ENCODE assay signal across 2 cellular contexts in the genomic region with DNA sequence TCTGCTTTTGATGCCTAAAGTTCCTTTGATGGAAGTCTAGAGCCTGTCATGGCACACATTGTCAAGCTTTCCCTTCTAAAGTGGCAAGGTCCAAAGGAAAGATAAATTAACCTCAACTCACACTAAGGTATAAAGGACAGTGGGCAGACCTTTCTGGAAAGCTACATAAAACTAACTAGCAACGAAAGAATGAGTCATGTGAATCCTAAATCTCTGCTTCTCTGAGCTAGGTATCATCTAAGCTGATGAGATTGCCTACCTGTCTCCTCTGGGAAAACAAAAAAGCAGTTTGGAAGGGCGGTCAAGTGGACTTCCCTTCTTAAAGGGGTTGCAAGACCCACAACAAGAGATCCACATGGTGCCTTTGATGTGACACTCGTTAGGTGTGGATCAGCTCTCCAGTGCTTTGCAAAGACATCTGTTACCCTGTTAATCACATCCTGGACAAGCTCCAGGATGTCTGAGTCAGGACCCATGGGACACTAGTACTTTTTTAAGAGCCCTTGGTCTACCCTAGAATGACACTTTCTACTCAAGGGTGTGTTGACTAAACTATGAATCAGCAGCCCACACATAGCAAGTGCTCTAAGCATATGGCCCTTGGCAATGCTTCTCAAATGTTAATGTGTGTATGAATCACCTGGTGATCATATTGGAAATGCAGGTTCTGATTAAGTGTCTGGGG.
TF ChIP-seq lines count a peak whose summit lies in the region.

No MANE protein-coding gene starts in this region.

TF ChIP-seq in IMR-90, 13 proteins besides CTCF, POLR2A, EP300 and RAD21:
- no peak for TF ChIP-seq MXI1 (IDR thresholded peaks at IDR 0.05; ENCODE audit: borderline replicate concordance, low read depth, low read length)
- TF ChIP-seq RFX5 (IDR thresholded peaks at IDR 0.05; ENCODE audit: low read depth, low read length) = no peak
- no peak for TF ChIP-seq MAZ (IDR thresholded peaks at IDR 0.05; ENCODE audit: borderline replicate concordance, low read depth, low read length)
- no peak for TF ChIP-seq CHD1 (IDR thresholded peaks at IDR 0.05; ENCODE audit: low read depth, low read length)
- no peak for TF ChIP-seq MAFK (IDR thresholded peaks at IDR 0.05; ENCODE audit: low read depth, low read length)
- TF ChIP-seq NFE2L2 (IDR thresholded peaks at IDR 0.05; ENCODE audit: low read depth, low read length) = no peak
- TF ChIP-seq RCOR1 (IDR thresholded peaks at IDR 0.05; ENCODE audit: insufficient replicate concordance, low read length) = peak; percentile 35
- no peak for TF ChIP-seq SMC3 (IDR thresholded peaks at IDR 0.05; ENCODE audit: low read depth, low read length)
- TF ChIP-seq, protein P1, sequence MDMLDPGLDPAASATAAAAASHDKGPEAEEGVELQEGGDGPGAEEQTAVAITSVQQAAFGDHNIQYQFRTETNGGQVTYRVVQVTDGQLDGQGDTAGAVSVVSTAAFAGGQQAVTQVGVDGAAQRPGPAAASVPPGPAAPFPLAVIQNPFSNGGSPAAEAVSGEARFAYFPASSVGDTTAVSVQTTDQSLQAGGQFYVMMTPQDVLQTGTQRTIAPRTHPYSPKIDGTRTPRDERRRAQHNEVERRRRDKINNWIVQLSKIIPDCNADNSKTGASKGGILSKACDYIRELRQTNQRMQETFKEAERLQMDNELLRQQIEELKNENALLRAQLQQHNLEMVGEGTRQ (IDR thresholded peaks at IDR 0.05; ENCODE audit: low read depth, low read length) = no peak
- peak; percentile 27; the same call in 1 of the 2 replicates for TF ChIP-seq FOS (IDR thresholded peaks at IDR 0.05; ENCODE audit: low read depth, low read length)
- TF ChIP-seq ELK1 (IDR thresholded peaks at IDR 0.05; ENCODE audit: borderline replicate concordance, low read depth, low read length) = no peak
- no peak for TF ChIP-seq BHLHE40 (IDR thresholded peaks at IDR 0.05; ENCODE audit: low read depth, low read length)
- TF ChIP-seq CEBPB (IDR thresholded peaks at IDR 0.05; ENCODE audit: low read depth, low read length) = no peak

TF ChIP-seq in GM12878, 131 proteins besides CTCF, POLR2A, EP300 and RAD21:
- TF ChIP-seq MEF2B (IDR thresholded peaks at IDR 0.05; ENCODE audit: partially characterized antibody, poor library complexity, severe bottlenecking) (peak; percentile 15), CREM (IDR thresholded peaks at IDR 0.05; ENCODE audit: low read depth) (no peak)
